ENCODE assay signal across 2 cellular contexts in the genomic region with DNA sequence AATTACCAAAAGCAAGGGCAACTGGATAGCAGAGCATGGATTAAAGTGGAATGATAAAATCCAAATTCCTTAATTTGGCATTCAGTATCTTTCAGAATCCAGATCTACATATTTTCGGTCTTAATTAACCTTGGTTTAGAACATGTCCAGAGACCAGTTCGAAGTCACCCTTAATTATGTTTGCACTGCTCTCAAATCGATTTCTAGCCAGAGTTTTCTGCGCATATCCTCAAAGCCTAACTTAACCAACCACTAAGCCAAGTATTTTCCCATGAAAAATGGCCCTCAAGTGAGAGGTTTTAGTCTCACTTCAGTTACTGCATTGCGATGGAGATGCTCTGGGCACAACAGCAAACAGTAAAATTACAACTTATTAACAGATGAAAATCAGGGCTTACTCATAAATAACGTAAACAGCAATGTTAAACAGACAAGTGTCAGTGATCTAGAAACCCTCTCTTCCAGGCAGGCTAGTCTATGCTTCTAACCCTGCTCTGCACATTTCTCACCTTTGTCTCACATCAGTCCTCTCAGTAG.
A peak's percentile ranks its signal among the peaks of the same experiment; 100 is the strongest.
TF ChIP-seq lines count a peak whose summit lies in the region.

No MANE protein-coding gene starts in this region.

TF ChIP-seq in HepG2, 621 proteins besides CTCF, POLR2A, EP300 and RAD21:
- no peak for TF ChIP-seq KLF16 (CRISPR knock-in tag; IDR thresholded peaks at IDR 0.05)
- no peak for TF ChIP-seq SNRNP70 (IDR thresholded peaks at IDR 0.05; ENCODE audit: low read depth, low read length)
- no peak for TF ChIP-seq ZNF230 (CRISPR knock-in tag; IDR thresholded peaks at IDR 0.05)
- no peak for TF ChIP-seq ZFP36L1 (CRISPR knock-in tag; IDR thresholded peaks at IDR 0.05)
- TF ChIP-seq MIXL1 (CRISPR knock-in tag; IDR thresholded peaks at IDR 0.05), result peak; percentile 47; the same call in 1 of the 2 replicates
- 0 out of 2 replicates have a peak, but pooled peaks have one; percentile 27 for TF ChIP-seq HNF4A (CRISPR knock-in tag; IDR thresholded peaks at IDR 0.05)
- TF ChIP-seq GATAD2A (CRISPR knock-in tag; IDR thresholded peaks at IDR 0.05), result peak; percentile 17; the same call in 1 of the 2 replicates
- TF ChIP-seq, protein P1, sequence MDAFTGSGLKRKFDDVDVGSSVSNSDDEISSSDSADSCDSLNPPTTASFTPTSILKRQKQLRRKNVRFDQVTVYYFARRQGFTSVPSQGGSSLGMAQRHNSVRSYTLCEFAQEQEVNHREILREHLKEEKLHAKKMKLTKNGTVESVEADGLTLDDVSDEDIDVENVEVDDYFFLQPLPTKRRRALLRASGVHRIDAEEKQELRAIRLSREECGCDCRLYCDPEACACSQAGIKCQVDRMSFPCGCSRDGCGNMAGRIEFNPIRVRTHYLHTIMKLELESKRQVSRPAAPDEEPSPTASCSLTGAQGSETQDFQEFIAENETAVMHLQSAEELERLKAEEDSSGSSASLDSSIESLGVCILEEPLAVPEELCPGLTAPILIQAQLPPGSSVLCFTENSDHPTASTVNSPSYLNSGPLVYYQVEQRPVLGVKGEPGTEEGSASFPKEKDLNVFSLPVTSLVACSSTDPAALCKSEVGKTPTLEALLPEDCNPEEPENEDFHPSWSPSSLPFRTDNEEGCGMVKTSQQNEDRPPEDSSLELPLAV (CRISPR knock-in tag; conservative IDR thresholded peaks at IDR 0.05; ENCODE audit: low read depth), result no peak
- TF ChIP-seq, protein P2, sequence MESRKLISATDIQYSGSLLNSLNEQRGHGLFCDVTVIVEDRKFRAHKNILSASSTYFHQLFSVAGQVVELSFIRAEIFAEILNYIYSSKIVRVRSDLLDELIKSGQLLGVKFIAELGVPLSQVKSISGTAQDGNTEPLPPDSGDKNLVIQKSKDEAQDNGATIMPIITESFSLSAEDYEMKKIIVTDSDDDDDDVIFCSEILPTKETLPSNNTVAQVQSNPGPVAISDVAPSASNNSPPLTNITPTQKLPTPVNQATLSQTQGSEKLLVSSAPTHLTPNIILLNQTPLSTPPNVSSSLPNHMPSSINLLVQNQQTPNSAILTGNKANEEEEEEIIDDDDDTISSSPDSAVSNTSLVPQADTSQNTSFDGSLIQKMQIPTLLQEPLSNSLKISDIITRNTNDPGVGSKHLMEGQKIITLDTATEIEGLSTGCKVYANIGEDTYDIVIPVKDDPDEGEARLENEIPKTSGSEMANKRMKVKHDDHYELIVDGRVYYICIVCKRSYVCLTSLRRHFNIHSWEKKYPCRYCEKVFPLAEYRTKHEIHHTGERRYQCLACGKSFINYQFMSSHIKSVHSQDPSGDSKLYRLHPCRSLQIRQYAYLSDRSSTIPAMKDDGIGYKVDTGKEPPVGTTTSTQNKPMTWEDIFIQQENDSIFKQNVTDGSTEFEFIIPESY (CRISPR knock-in tag; IDR thresholded peaks at IDR 0.05), result 0 out of 2 replicates have a peak, but pooled peaks have one; percentile 9
- no peak for TF ChIP-seq ESRRA (CRISPR knock-in tag; IDR thresholded peaks at IDR 0.05; ENCODE audit: low read depth)
- TF ChIP-seq ZMYM4 (CRISPR knock-in tag; IDR thresholded peaks at IDR 0.05), result peak; percentile 41; the same call in 1 of the 2 replicates
- TF ChIP-seq NCOA1 (CRISPR knock-in tag; IDR thresholded peaks at IDR 0.05), result peak; percentile 6; the same call in 1 of the 2 replicates
- 0 out of 2 replicates have a peak, but pooled peaks have one; percentile 37 for TF ChIP-seq ZNF44 (CRISPR knock-in tag; IDR thresholded peaks at IDR 0.05)
- peak; percentile 91 for TF ChIP-seq ONECUT2 (CRISPR knock-in tag; IDR thresholded peaks at IDR 0.05)
- no peak for TF ChIP-seq ZNF263 (CRISPR knock-in tag; IDR thresholded peaks at IDR 0.05)
- TF ChIP-seq, protein P3, sequence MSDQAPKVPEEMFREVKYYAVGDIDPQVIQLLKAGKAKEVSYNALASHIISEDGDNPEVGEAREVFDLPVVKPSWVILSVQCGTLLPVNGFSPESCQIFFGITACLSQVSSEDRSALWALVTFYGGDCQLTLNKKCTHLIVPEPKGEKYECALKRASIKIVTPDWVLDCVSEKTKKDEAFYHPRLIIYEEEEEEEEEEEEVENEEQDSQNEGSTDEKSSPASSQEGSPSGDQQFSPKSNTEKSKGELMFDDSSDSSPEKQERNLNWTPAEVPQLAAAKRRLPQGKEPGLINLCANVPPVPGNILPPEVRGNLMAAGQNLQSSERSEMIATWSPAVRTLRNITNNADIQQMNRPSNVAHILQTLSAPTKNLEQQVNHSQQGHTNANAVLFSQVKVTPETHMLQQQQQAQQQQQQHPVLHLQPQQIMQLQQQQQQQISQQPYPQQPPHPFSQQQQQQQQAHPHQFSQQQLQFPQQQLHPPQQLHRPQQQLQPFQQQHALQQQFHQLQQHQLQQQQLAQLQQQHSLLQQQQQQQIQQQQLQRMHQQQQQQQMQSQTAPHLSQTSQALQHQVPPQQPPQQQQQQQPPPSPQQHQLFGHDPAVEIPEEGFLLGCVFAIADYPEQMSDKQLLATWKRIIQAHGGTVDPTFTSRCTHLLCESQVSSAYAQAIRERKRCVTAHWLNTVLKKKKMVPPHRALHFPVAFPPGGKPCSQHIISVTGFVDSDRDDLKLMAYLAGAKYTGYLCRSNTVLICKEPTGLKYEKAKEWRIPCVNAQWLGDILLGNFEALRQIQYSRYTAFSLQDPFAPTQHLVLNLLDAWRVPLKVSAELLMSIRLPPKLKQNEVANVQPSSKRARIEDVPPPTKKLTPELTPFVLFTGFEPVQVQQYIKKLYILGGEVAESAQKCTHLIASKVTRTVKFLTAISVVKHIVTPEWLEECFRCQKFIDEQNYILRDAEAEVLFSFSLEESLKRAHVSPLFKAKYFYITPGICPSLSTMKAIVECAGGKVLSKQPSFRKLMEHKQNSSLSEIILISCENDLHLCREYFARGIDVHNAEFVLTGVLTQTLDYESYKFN (CRISPR knock-in tag; conservative IDR thresholded peaks at IDR 0.05), result peak; percentile 61
- no peak for TF ChIP-seq ELF4 (CRISPR knock-in tag; IDR thresholded peaks at IDR 0.05; ENCODE audit: borderline replicate concordance)

TF ChIP-seq in K562, 482 proteins besides CTCF, POLR2A, EP300 and RAD21:
- TF ChIP-seq POLR2B (IDR thresholded peaks at IDR 0.05; ENCODE audit: low read depth, partially characterized antibody) (peak; percentile 34), SMARCC2 (IDR thresholded peaks at IDR 0.05; ENCODE audit: low read depth) (0 out of 2 replicates have a peak, but pooled peaks have one; percentile 12), CHD2 (IDR thresholded peaks at IDR 0.05; ENCODE audit: low read depth, low read length) (no peak), RBFOX2 (IDR thresholded peaks at IDR 0.05; ENCODE audit: low read depth, low read length) (0 out of 2 replicates have a peak, but pooled peaks have one; percentile 25), POLR2G (IDR thresholded peaks at IDR 0.05; ENCODE audit: low read depth, low read length) (0 out of 2 replicates have a peak, but pooled peaks have one; percentile 23), TRIM24 (IDR thresholded peaks at IDR 0.05) (no peak)
- TF ChIP-seq, protein P4, sequence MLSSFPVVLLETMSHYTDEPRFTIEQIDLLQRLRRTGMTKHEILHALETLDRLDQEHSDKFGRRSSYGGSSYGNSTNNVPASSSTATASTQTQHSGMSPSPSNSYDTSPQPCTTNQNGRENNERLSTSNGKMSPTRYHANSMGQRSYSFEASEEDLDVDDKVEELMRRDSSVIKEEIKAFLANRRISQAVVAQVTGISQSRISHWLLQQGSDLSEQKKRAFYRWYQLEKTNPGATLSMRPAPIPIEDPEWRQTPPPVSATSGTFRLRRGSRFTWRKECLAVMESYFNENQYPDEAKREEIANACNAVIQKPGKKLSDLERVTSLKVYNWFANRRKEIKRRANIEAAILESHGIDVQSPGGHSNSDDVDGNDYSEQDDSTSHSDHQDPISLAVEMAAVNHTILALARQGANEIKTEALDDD (IDR thresholded peaks at IDR 0.05), result peak; percentile 78
- TF ChIP-seq, protein P5, sequence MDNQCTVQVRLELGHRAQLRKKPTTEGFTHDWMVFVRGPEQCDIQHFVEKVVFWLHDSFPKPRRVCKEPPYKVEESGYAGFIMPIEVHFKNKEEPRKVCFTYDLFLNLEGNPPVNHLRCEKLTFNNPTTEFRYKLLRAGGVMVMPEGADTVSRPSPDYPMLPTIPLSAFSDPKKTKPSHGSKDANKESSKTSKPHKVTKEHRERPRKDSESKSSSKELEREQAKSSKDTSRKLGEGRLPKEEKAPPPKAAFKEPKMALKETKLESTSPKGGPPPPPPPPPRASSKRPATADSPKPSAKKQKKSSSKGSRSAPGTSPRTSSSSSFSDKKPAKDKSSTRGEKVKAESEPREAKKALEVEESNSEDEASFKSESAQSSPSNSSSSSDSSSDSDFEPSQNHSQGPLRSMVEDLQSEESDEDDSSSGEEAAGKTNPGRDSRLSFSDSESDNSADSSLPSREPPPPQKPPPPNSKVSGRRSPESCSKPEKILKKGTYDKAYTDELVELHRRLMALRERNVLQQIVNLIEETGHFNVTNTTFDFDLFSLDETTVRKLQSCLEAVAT (IDR thresholded peaks at IDR 0.05), result peak; percentile 10 to 39; a peak in 2 of 4 replicates
